In genomic region chr1:69128204-69128603, GRCh38 we compare ENCODE assay signal across 24 cellular contexts.
DNase-seq lines count a peak whose midpoint lies in the region; ATAC-seq and TF ChIP-seq lines count a peak whose summit lies in the region.
"Had no signal": no experiment of that assay in that cellular context is flagged by ENCODE, and none has a peak within 500 bp of the region (broad histone marks: within the 10 kb centered on the region; RNA-seq: fewer than 3 reads in every experiment).

No MANE protein-coding gene starts in this region.

- WGBS in heart right ventricle, 2 donors, result 34 to 46% methylated on average over 4 of the region's 4 CpGs

- H3K4me1 ChIP-seq in heart right ventricle, result no peaks in the 10 kb centered on the region
- H3K4me1 ChIP-seq: BE2C, BLaER1 had no signal

- H3K27me3 ChIP-seq in heart right ventricle, result no peaks in the 10 kb centered on the region
- H3K27me3 ChIP-seq: BE2C, BLaER1 had no signal

- intact Hi-C loops in Right ventricle myocardium superior (cut with DNase I) (no loop called here), heart right ventricle (cut with DNase I) (no loop called here)

- H3K36me3 Mint-ChIP-seq in nephron (ENCODE audit: low read depth), result no peaks in the 10 kb centered on the region
- peaks cover 6% of the 10 kb centered on the region; the same call in 1 of the 2 replicates for H3K36me3 Mint-ChIP-seq in HFFc6 (ENCODE audit: low read depth)
- H3K36me3 Mint-ChIP-seq: CD14-positive monocyte; CD4-positive, alpha-beta memory T cell; CD4-positive, CD25-positive, alpha-beta regulatory T cell had no signal

- H3K4me3 Mint-ChIP-seq in nephron (no peak overlapping the region), HFFc6 (no peak overlapping the region)
- H3K4me3 Mint-ChIP-seq: CD14-positive monocyte; CD4-positive, alpha-beta memory T cell; CD4-positive, CD25-positive, alpha-beta regulatory T cell; CD8-positive, alpha-beta memory T cell had no signal

- no peaks in the 10 kb centered on the region for H3K36me3 ChIP-seq in heart right ventricle
- H3K36me3 ChIP-seq: BE2C, BLaER1 had no signal

- H3K4me1 Mint-ChIP-seq in nephron (peaks cover 26% of the 10 kb centered on the region), HFFc6 (ENCODE audit: low read depth) (no peaks in the 10 kb centered on the region)
- H3K4me1 Mint-ChIP-seq: CD14-positive monocyte; CD4-positive, alpha-beta memory T cell; CD4-positive, CD25-positive, alpha-beta regulatory T cell; CD8-positive, alpha-beta memory T cell had no signal

- H3K4me3 ChIP-seq in heart right ventricle, result no peak overlapping the region
- H3K4me3 ChIP-seq: BLaER1, GM12878 had no signal

- no peaks in the 10 kb centered on the region for H3K9me3 ChIP-seq in heart right ventricle
- H3K9me3 ChIP-seq: BE2C, BLaER1 had no signal

- H3K27me3 Mint-ChIP-seq in nephron (ENCODE audit: low read depth) (no peaks in the 10 kb centered on the region), HFFc6 (ENCODE audit: insufficient read depth) (no peaks in the 10 kb centered on the region)
- H3K27me3 Mint-ChIP-seq: CD4-positive, alpha-beta memory T cell; CD4-positive, CD25-positive, alpha-beta regulatory T cell; CD8-positive, alpha-beta memory T cell had no signal

- ATAC-seq in Right ventricle myocardium superior (ENCODE audit: poor library complexity) (peak; percentile 58), heart right ventricle (no peak), GM21717 (IDR thresholded peaks at IDR 0.05; ENCODE audit: unreplicated experiment) (no peak)
- ATAC-seq: GM12878 had no signal

- H3K27ac ChIP-seq in heart right ventricle, result no peak overlapping the region
- peak overlapping the region; percentile 46 for H3K27ac ChIP-seq in caudate nucleus (ENCODE audit: low read depth, low read length)
- H3K27ac ChIP-seq: BLaER1 had no signal

- DNase-seq in Right ventricle myocardium superior, result no peak
- no peak for DNase-seq in heart right ventricle
- DNase-seq in caudate nucleus (lab: John Stamatoyannopoulos, UW), result no peak
- no peak for DNase-seq in HFFc6
- DNase-seq: 8988T; ACHN; BE2C; C1 segment of cervical spinal cord; CD4-positive, alpha-beta memory T cell; CD4-positive, CD25-positive, alpha-beta regulatory T cell; CD8-positive, alpha-beta memory T cell; COR-L47; DMS 273 treated with DMSO at 0.1 percent for 48 hours; DMS153; DMS53; DMS79; DND-41; EL; GDM1 had no signal

- H3K27ac Mint-ChIP-seq in nephron, result peak overlapping the region in 2 of 3 experiments; percentile 50
- H3K27ac Mint-ChIP-seq in HFFc6, result no peak overlapping the region
- H3K27ac Mint-ChIP-seq: CD14-positive monocyte; CD4-positive, alpha-beta memory T cell; CD4-positive, CD25-positive, alpha-beta regulatory T cell; CD8-positive, alpha-beta memory T cell had no signal

- TF ChIP-seq CTCF in heart right ventricle (IDR thresholded peaks at IDR 0.05) (no peak), nephron (IDR thresholded peaks at IDR 0.05; ENCODE audit: unreplicated experiment in 3 of 3) (no peak), HFFc6 (IDR thresholded peaks at IDR 0.05) (no peak)

- no peaks in the 10 kb centered on the region for H3K9me3 Mint-ChIP-seq in nephron
- H3K9me3 Mint-ChIP-seq in HFFc6, result peaks cover 41% of the 10 kb centered on the region
